In genomic region chr1:200737647-200738296, GRCh38 we compare ENCODE assay signal across 9 cellular contexts. TPM values are rescaled to one million over a fixed set of nuclear protein-coding genes. Genes with fewer than 3 reads are reported as not detected.
DNase-seq lines count a peak whose midpoint lies in the region; ATAC-seq, FAIRE-seq and TF ChIP-seq lines count a peak whose summit lies in the region.
"Had no signal": no experiment of that assay in that cellular context is flagged by ENCODE, and none has a peak within 500 bp of the region (broad histone marks: within the 10 kb centered on the region; RNA-seq: fewer than 3 reads in every experiment).

No MANE protein-coding gene starts in this region.

- DNase-seq in A673 (ENCODE audit: low spot score) (no peak), body of pancreas (no peak), NCI-H226 (no peak), small intestine (no peak)

- POLR2A ChIA-PET in A673 (lab: Charles Lee; ENCODE audit: low non-redundant PET), result no interaction called here

- FAIRE-seq in small intestine (lab: Jason Lieb, UNC), result no peak
- FAIRE-seq: HTR-8/SVneo had no signal

- no peaks in the 10 kb centered on the region for H3K9me3 ChIP-seq in A673 (ENCODE audit: low read depth, low read length, poor library complexity, severe bottlenecking)
- H3K9me3 ChIP-seq in HUES6 (ENCODE audit: control insufficient read depth, insufficient read depth, low read depth, low read length), result no peaks in the 10 kb centered on the region
- H3K9me3 ChIP-seq in body of pancreas, result no peaks in the 10 kb centered on the region
- H3K9me3 ChIP-seq in muscle layer of duodenum (ENCODE audit: control insufficient read depth in 1 of 2, low read length in 2 of 2), result no peaks in the 10 kb centered on the region
- H3K9me3 ChIP-seq in small intestine (ENCODE audit: control insufficient read depth, low read depth), result no peaks in the 10 kb centered on the region

- H3K27me3 ChIP-seq in A673 (replicated peaks; ENCODE audit: insufficient read depth, low read depth, low read length, poor library complexity) (no peaks in the 10 kb centered on the region), HUES6 (ENCODE audit: control insufficient read depth, insufficient read depth, low read length) (peaks cover 4% of the 10 kb centered on the region), body of pancreas (no peaks in the 10 kb centered on the region), muscle layer of duodenum (ENCODE audit: low read depth, low read length) (no peaks in the 10 kb centered on the region), small intestine (ENCODE audit: control insufficient read depth in 2 of 2, insufficient read depth in 2 of 2, low read length in 2 of 2) (no peaks in the 10 kb centered on the region)

- intact Hi-C loops in A673 (cut with micrococcal nuclease; ENCODE audit: unreplicated experiment) (no loop called here), body of pancreas (cut with DNase I) (no loop called here)

- H3K9ac ChIP-seq in HUES6 (ENCODE audit: low read length), result peak overlapping the region; percentile 47

- BruUV-seq in A673 (replicated peaks; lab: Mats Ljungman, UMichigan), result no TSS peak

- H3K36me3 ChIP-seq in A673 (ENCODE audit: insufficient read depth, low read length, poor library complexity, severe bottlenecking), result no peaks in the 10 kb centered on the region
- H3K36me3 ChIP-seq in HUES6 (ENCODE audit: control insufficient read depth, insufficient read depth, low read length), result 0 out of 2 replicates have a peak, but pooled peaks cover 4% of the 10 kb centered on the region
- H3K36me3 ChIP-seq in body of pancreas (replicated peaks in 1 of 2; ENCODE audit: insufficient read depth in 1 of 2, low read depth in 2 of 2), result no peaks in the 10 kb centered on the region
- peaks cover 0 to 9% of the 10 kb centered on the region in 2 donors for H3K36me3 ChIP-seq in muscle layer of duodenum (ENCODE audit: control insufficient read depth in 1 of 2, insufficient read depth in 2 of 2, low read length in 2 of 2)
- no peaks in the 10 kb centered on the region for H3K36me3 ChIP-seq in small intestine (ENCODE audit: control insufficient read depth in 2 of 2, insufficient read depth in 2 of 2, low read length in 2 of 2)

- H3K4me1 ChIP-seq in A673 (ENCODE audit: insufficient read depth, low read length, poor library complexity, severe bottlenecking), result peaks cover 17% of the 10 kb centered on the region
- peaks cover 17% of the 10 kb centered on the region for H3K4me1 ChIP-seq in HUES6 (ENCODE audit: control insufficient read depth, insufficient read depth, low read length)
- peaks cover 30% of the 10 kb centered on the region for H3K4me1 ChIP-seq in body of pancreas
- H3K4me1 ChIP-seq in muscle layer of duodenum (ENCODE audit: control insufficient read depth in 1 of 2, insufficient read depth in 2 of 2, low read length in 2 of 2), result peaks cover 0 to 23% of the 10 kb centered on the region in 2 donors
- H3K4me1 ChIP-seq in small intestine (ENCODE audit: control insufficient read depth in 2 of 2, insufficient read depth in 1 of 2, low read depth in 1 of 2, low read length in 1 of 2), result peaks cover 0 to 9% of the 10 kb centered on the region in 2 donors

- H3K27ac ChIP-seq in A673 (ENCODE audit: low read depth, low read length, poor library complexity, severe bottlenecking) (no peak overlapping the region), HUES6 (ENCODE audit: low read depth, low read length) (no peak overlapping the region), body of pancreas (peak overlapping the region; percentile 92 to 99 (median 98)), muscle layer of duodenum (ENCODE audit: low read length) (peak overlapping the region; percentile 61), small intestine (ENCODE audit: low read depth in 1 of 2, low read length in 1 of 2) (peak overlapping the region in 1 of 2 donors; percentile 76)

- ATAC-seq in body of pancreas, result no peak
- ATAC-seq in HG02981 (IDR thresholded peaks at IDR 0.05; ENCODE audit: unreplicated experiment), result no peak
- ATAC-seq in GM21529 (IDR thresholded peaks at IDR 0.05; ENCODE audit: unreplicated experiment), result no peak

- H3K4me3 ChIP-seq in A673 (ENCODE audit: low read depth, low read length, poor library complexity, severe bottlenecking) (peak overlapping the region; percentile 89), HUES6 (ENCODE audit: low read depth, low read length) (peak overlapping the region; percentile 61), body of pancreas (no peak overlapping the region), muscle layer of duodenum (ENCODE audit: low read depth in 1 of 2, low read length in 2 of 2) (peak overlapping the region; percentile 52 to 55), small intestine (ENCODE audit: low read depth in 1 of 2, low read length in 2 of 2) (no peak overlapping the region)

- WGBS in body of pancreas, 2 donors, result 74 to 81% methylated on average over 8 of the region's 8 CpGs
- WGBS in small intestine, 3 donors, result 75 to 87% (median 79%) methylated on average over 8 of the region's 8 CpGs

- TF ChIP-seq POLR2A in body of pancreas (IDR thresholded peaks at IDR 0.05), result no peak

- TF ChIP-seq CTCF in A673 (conservative IDR thresholded peaks at IDR 0.05; ENCODE audit: low read depth, low read length), result no peak
- TF ChIP-seq CTCF in body of pancreas (IDR thresholded peaks at IDR 0.05), result no peak

- CTCF ChIA-PET in A673 (lab: Charles Lee), result interaction anchor here (1.0 kb wide), 1 partner anchor 115 kb away, joined by 3 read pairs; no protein-coding TSS in a partner anchor

RNA-seq across cellular contexts. Expression of gene CAMSAP2, which starts 0.9 kb away (rescaled TPM):
- total RNA-seq in A673 (2021), result 39.4 and 39.5 TPM in 2 replicates
- 10 to 100 TPM in 1 of 2 donors, 1 to 10 TPM in 1; 8.8 to 19.1 TPM for total RNA-seq in body of pancreas
- 1 to 10 TPM; 2.0 to 4.7 (median 3.0) TPM for polyA plus RNA-seq in small intestine

Comparison
In these comparisons a context has a peak if more than half of its experiments do, and no peak if none do; other contexts are left out.
1. H3K27ac ChIP-seq: peak in body of pancreas (4 of 4) and muscle layer of duodenum (single experiment); none in A673 (single experiment) and HUES6 (single experiment).
2. H3K4me3 ChIP-seq: peak in A673 (single experiment), HUES6 (single experiment) and muscle layer of duodenum (2 of 2); none in body of pancreas (0 of 2) and small intestine (0 of 2).